Comparison of ENCODE assay signal across 8 cellular contexts in the genomic region with DNA sequence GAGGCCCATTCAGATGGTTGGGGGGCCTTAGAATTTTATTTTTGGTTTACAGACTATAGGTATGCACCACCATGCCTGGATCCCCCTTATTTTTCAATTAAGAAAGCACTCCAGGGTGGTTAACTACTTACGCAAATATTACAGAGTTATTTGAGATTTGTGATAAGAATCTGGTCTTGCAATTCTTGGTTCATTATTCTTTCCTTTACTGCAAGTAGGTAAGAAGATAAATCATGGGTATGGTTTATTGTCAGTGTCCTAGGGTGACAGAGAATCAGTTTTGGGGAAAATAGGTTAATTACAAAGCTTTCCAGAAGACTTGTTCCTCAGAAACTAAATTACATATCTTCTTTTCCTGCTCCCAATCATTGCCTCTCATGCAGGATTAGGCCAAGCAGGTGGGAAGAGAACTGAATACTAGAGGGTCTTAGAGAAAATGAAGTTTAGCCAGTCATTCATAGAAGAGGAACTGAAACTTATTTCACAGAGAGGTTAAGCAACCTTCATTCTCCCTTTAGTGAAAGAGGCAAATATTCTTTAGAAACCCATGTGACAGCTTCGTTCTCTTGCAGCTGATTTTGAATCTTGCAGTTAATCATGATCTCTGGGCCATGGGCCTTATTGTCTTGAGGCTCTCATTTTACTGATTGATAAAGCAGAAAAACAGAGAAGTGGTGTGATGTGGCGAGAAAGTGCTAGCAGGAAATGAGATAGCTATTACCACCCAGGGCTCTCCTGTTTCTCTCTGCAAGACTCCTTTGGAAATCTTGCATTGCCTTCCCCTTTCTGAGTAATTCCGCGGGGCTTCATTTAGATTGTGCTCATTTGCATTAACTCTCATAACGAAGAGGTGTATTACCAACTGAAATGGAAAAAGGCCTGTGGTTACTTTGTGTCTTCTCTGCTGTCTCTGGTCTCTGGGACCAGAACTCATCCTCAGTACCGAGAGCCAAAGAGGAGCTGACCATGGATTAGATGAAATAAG. TPM values are rescaled to one million over a fixed set of nuclear protein-coding genes. Genes with fewer than 3 reads are reported as not detected.
DNase-seq lines count a peak whose midpoint lies in the region; ATAC-seq and TF ChIP-seq lines count a peak whose summit lies in the region.

No MANE protein-coding gene starts in this region.

- no peak overlapping the region for H3K4me3 Mint-ChIP-seq in activated T-cell treated with anti-CD3 and anti-CD28 coated beads, Interleukin-2, amount 50 U/mL, for 4 hours

- peaks cover 10% of the 10 kb centered on the region for H3K27me3 Mint-ChIP-seq in activated T-cell treated with anti-CD3 and anti-CD28 coated beads, Interleukin-2, amount 50 U/mL, for 4 hours (ENCODE audit: low read depth)

- peak; percentile 79 for DNase-seq in GM06990 (ENCODE audit: extremely low read depth, insufficient read length)
- peak; percentile 76 for DNase-seq in GM20000 (ENCODE audit: low spot score)
- no peak for DNase-seq in activated T-cell treated with anti-CD3 and anti-CD28 coated beads, Interleukin-2, amount 50 U/mL, for 4 hours
- no peak for DNase-seq in transverse colon
- DNase-seq in DMS53 treated with DMSO at 0.1 percent for 48 hours (lab: John Stamatoyannopoulos, UW; ENCODE audit: unreplicated experiment): no peak
- no peak for DNase-seq in DMS79 treated with DMSO at 0.1 percent for 48 hours (lab: John Stamatoyannopoulos, UW)
- no peak for DNase-seq in BE2C

- H3K27ac ChIP-seq in transverse colon: peak overlapping the region in 2 of 4 donors; percentile 19

- no peaks in the 10 kb centered on the region for H3K36me3 Mint-ChIP-seq in activated T-cell treated with anti-CD3 and anti-CD28 coated beads, Interleukin-2, amount 50 U/mL, for 4 hours (ENCODE audit: insufficient read depth)

- peak; percentile 82 for ATAC-seq in HG03457 (IDR thresholded peaks at IDR 0.05; ENCODE audit: unreplicated experiment)
- ATAC-seq in activated T-cell treated with anti-CD3 and anti-CD28 coated beads, Interleukin-2, amount 50 U/mL, for 4 hours: peak; percentile 77 to 85

- TF ChIP-seq EP300 in transverse colon (IDR thresholded peaks at IDR 0.05; ENCODE audit: low read depth): no peak

- no peaks in the 10 kb centered on the region for H3K4me1 ChIP-seq in transverse colon
- no peaks in the 10 kb centered on the region for H3K4me1 ChIP-seq in BE2C

- peak overlapping the region; percentile 37; the same call in 1 of the 2 replicates for H3K4me3 ChIP-seq in GM06990 (replicated peaks; ENCODE audit: low read depth, low read length)
- no peak overlapping the region for H3K4me3 ChIP-seq in transverse colon
- H3K4me3 ChIP-seq in BE2C (ENCODE audit: low read depth, low read length): no peak overlapping the region

- intact Hi-C loops in transverse colon (cut with DNase I; ENCODE audit: low total_unique reads): no loop called here

- no peak for TF ChIP-seq POLR2A in transverse colon (IDR thresholded peaks at IDR 0.05)

- peaks cover 14% of the 10 kb centered on the region for H3K4me1 Mint-ChIP-seq in activated T-cell treated with anti-CD3 and anti-CD28 coated beads, Interleukin-2, amount 50 U/mL, for 4 hours (ENCODE audit: low read depth)

- 56 to 59% methylated on average over 7 of the region's 7 CpGs for WGBS in transverse colon (ENCODE audit: low coverage in 1 of 2), 2 donors

- H3K9me3 ChIP-seq in transverse colon (no peaks in the 10 kb centered on the region), BE2C (no peaks in the 10 kb centered on the region)

- TF ChIP-seq CTCF in GM06990 (IDR thresholded peaks at IDR 0.05; ENCODE audit: insufficient read depth, low read length, poor library complexity, severe bottlenecking): no peak
- TF ChIP-seq CTCF in GM20000 (IDR thresholded peaks at IDR 0.05; ENCODE audit: extremely low read depth, missing control alignments): no peak
- TF ChIP-seq CTCF in transverse colon (IDR thresholded peaks at IDR 0.05): no peak
- TF ChIP-seq CTCF in BE2C (IDR thresholded peaks at IDR 0.05; ENCODE audit: low read depth, low read length): no peak

- H3K36me3 ChIP-seq in GM06990 (ENCODE audit: control insufficient read depth, insufficient read depth, low read length) (no peaks in the 10 kb centered on the region), transverse colon (no peaks in the 10 kb centered on the region), BE2C (no peaks in the 10 kb centered on the region)

- H3K9me3 Mint-ChIP-seq in activated T-cell treated with anti-CD3 and anti-CD28 coated beads, Interleukin-2, amount 50 U/mL, for 4 hours: no peaks in the 10 kb centered on the region

- H3K27me3 ChIP-seq in GM06990 (replicated peaks; ENCODE audit: control insufficient read depth, insufficient read depth, low read length) (no peaks in the 10 kb centered on the region), transverse colon (no peaks in the 10 kb centered on the region), BE2C (no peaks in the 10 kb centered on the region)

- in situ Hi-C loops in transverse colon (cut with MboI; ENCODE audit: low pct_ligation_motif_present in 1 of 4, low pct_unique_long_range_greater_than_20kb in 1 of 4, low sequenced_read_pairs in 3 of 4): no loop called here

RNA-seq across cellular contexts. Expression of a gene that starts 44.8 kb away (rescaled TPM):
- 10 to 100 TPM; 48.6 to 55.7 (median 52.1) TPM for total RNA-seq in activated T-cell treated with anti-CD3 and anti-CD28 coated beads, Interleukin-2, amount 50 U/mL, for 4 hours
- 10 to 100 TPM in 2 of 4 donors, 1 to 10 TPM in 2; 2.2 to 11.6 (median 7.2) TPM for total RNA-seq in transverse colon
- not detected for polyA plus RNA-seq in BE2C (2012; ENCODE audit: insufficient read depth, insufficient read length, low read depth)

RNA-seq across cellular contexts. Expression of a gene that starts 46.5 kb away (rescaled TPM):
- under 1 TPM in 1 of 3 donors, not detected in 2; 0.08 TPM for total RNA-seq in activated T-cell treated with anti-CD3 and anti-CD28 coated beads, Interleukin-2, amount 50 U/mL, for 4 hours
- total RNA-seq in transverse colon: 1 to 10 TPM in 1 of 4 donors, under 1 TPM in 1, not detected in 2; 0.16 to 2.2 TPM
- not detected for polyA plus RNA-seq in BE2C (2012; ENCODE audit: insufficient read depth, insufficient read length, low read depth)

Comparison
In these comparisons a context has a peak if more than half of its experiments do, and no peak if none do; other contexts are left out.
1. DNase-seq: peak in GM06990 (single experiment) and GM20000 (single experiment); none in activated T-cell treated with anti-CD3 and anti-CD28 coated beads, Interleukin-2, amount 50 U/mL, for 4 hours (single experiment), transverse colon (single experiment), DMS53 treated with DMSO at 0.1 percent for 48 hours (single experiment), DMS79 treated with DMSO at 0.1 percent for 48 hours (single experiment) and BE2C (single experiment).